Comparison of ENCODE assay signal across 27 cellular contexts in genomic region chr6:24401458-24401857, GRCh38. TPM values are rescaled to one million over a fixed set of nuclear protein-coding genes. Genes with fewer than 3 reads are reported as not detected.
DNase-seq lines count a peak whose midpoint lies in the region; ATAC-seq and TF ChIP-seq lines count a peak whose summit lies in the region.
"Had no signal": no experiment of that assay in that cellular context is flagged by ENCODE, and none has a peak within 500 bp of the region (broad histone marks: within the 10 kb centered on the region; RNA-seq: fewer than 3 reads in every experiment).

No MANE protein-coding gene starts in this region.

- peaks cover 35% of the 10 kb centered on the region for H3K27me3 Mint-ChIP-seq in nephron (ENCODE audit: low read depth)

- no peak for ATAC-seq in DND-41 (ENCODE audit: insufficient read depth, low read depth)
- no peak for ATAC-seq in GM21390 (IDR thresholded peaks at IDR 0.05; ENCODE audit: unreplicated experiment)
- ATAC-seq: HCT116; Panc1; stimulated activated naive CD8-positive, alpha-beta T cell treated with anti-CD3 and anti-CD28 coated beads, Interleukin-15, amount 100 ng/mL, for 72 hours had no signal

- H3K4me3 Mint-ChIP-seq in nephron = peak overlapping the region in 2 of 3 experiments; percentile 8 to 94

- no peaks in the 10 kb centered on the region for H3K27me3 ChIP-seq in DND-41 (ENCODE audit: insufficient read depth, low read length, poor library complexity)
- no peaks in the 10 kb centered on the region for H3K27me3 ChIP-seq in HUES64 (ENCODE audit: insufficient read depth, low read length)
- H3K27me3 ChIP-seq in sigmoid colon = peaks cover 0 to 14% (median 0%) of the 10 kb centered on the region in 3 donors
- H3K27me3 ChIP-seq: BE2C had no signal

- intact Hi-C loops in sigmoid colon (cut with DNase I) = no loop called here

- peak overlapping the region; percentile 96; the same call in 1 of the 2 replicates for H2AFZ ChIP-seq in DND-41 (ENCODE audit: low read depth, low read length)

- H3K36me3 ChIP-seq in DND-41 (ENCODE audit: insufficient read depth, low read length) = peaks cover 15% of the 10 kb centered on the region
- H3K36me3 ChIP-seq in HUES64 (ENCODE audit: insufficient read depth, low read length) = peaks cover 20% of the 10 kb centered on the region
- H3K36me3 ChIP-seq in sigmoid colon = peaks cover 0 to 13% (median 2%) of the 10 kb centered on the region in 4 donors
- H3K36me3 ChIP-seq: neutrophil had no signal

- 34% methylated on average over 4 of the region's 4 CpGs for WGBS in HUES64
- WGBS in sigmoid colon, 2 donors = 87 to 90% methylated on average over 4 of the region's 4 CpGs

- peaks cover 24% of the 10 kb centered on the region for H3K4me1 Mint-ChIP-seq in nephron

- H4K20me1 ChIP-seq in DND-41 (ENCODE audit: insufficient read depth, low read length) = no peaks in the 10 kb centered on the region

- H3K9me3 ChIP-seq in DND-41 (ENCODE audit: insufficient read depth, low read length, severe bottlenecking) (peaks cover 5% of the 10 kb centered on the region), HUES64 (ENCODE audit: insufficient read depth, low read depth, low read length) (peaks cover 10% of the 10 kb centered on the region), sigmoid colon (peaks cover 0 to 3% (median 0%) of the 10 kb centered on the region in 4 donors)
- H3K9me3 ChIP-seq: neutrophil had no signal

- no peak overlapping the region for H3K9ac ChIP-seq in DND-41 (ENCODE audit: low read depth, low read length)
- peak overlapping the region; percentile 76 for H3K9ac ChIP-seq in HUES64 (ENCODE audit: low read depth, low read length)

- TF ChIP-seq CTCF in DND-41 (IDR thresholded peaks at IDR 0.05; ENCODE audit: borderline replicate concordance, extremely low read depth, low read length, poor library complexity, severe bottlenecking) (no peak), nephron (IDR thresholded peaks at IDR 0.05; ENCODE audit: unreplicated experiment in 3 of 3) (no peak), sigmoid colon (IDR thresholded peaks at IDR 0.05) (no peak)

- peaks cover 28% of the 10 kb centered on the region for H3K79me2 ChIP-seq in DND-41 (ENCODE audit: insufficient read depth, low read length)

- TF ChIP-seq EP300 in sigmoid colon (IDR thresholded peaks at IDR 0.05) = no peak

- H3K27ac Mint-ChIP-seq in nephron = peak overlapping the region in 1 of 3 experiments; percentile 96
- H3K27ac Mint-ChIP-seq: activated CD4-positive, alpha-beta T cell treated with anti-CD3 and anti-CD28 coated beads, Interleukin-2, amount 10 ng/mL, durations not matched to agents 7 days and 5 days; stimulated activated naive CD8-positive, alpha-beta T cell treated with anti-CD3 and anti-CD28 coated beads, Interleukin-15, amount 100 ng/mL, for 72 hours had no signal

- no peak overlapping the region for H3K4me3 ChIP-seq in DND-41 (ENCODE audit: low read depth in 1 of 2, low read length in 2 of 2)
- H3K4me3 ChIP-seq in HUES64 (ENCODE audit: low read length) = peak overlapping the region; percentile 85; the same call in 1 of the 2 replicates
- H3K4me3 ChIP-seq in sigmoid colon = no peak overlapping the region
- H3K4me3 ChIP-seq: lung, skin epidermis had no signal

- no peak overlapping the region for H3K4me2 ChIP-seq in DND-41 (ENCODE audit: insufficient read depth, low read length)

- H3K9me3 Mint-ChIP-seq in nephron = no peaks in the 10 kb centered on the region

- H3K36me3 Mint-ChIP-seq in nephron (ENCODE audit: low read depth) = peaks cover 15% of the 10 kb centered on the region

- no peak overlapping the region for H3K27ac ChIP-seq in DND-41 (ENCODE audit: low read length)
- peak overlapping the region; percentile 95 for H3K27ac ChIP-seq in HUES64 (ENCODE audit: low read depth, low read length)
- peak overlapping the region; percentile 56 for H3K27ac ChIP-seq in epithelial cell of prostate
- H3K27ac ChIP-seq in sigmoid colon = no peak overlapping the region
- H3K27ac ChIP-seq: neutrophil, skin epidermis had no signal

- TF ChIP-seq POLR2A in sigmoid colon (IDR thresholded peaks at IDR 0.05) = no peak

- H3K4me1 ChIP-seq in DND-41 (ENCODE audit: insufficient read depth, low read length) (peaks cover 33% of the 10 kb centered on the region), HUES64 (ENCODE audit: insufficient read depth, low read length) (peaks cover 34% of the 10 kb centered on the region), sigmoid colon (peaks cover 0 to 17% (median 12%) of the 10 kb centered on the region in 4 donors)

- DNase-seq in DND-41 = no peak
- no peak for DNase-seq in epithelial cell of prostate (ENCODE audit: low read depth, low spot score)
- no peak for DNase-seq in sigmoid colon
- no peak for DNase-seq in H4 (ENCODE audit: low spot score)
- DNase-seq in activated CD8-positive, alpha-beta memory T cell treated with anti-CD3 and anti-CD28 coated beads, Interleukin-2, amount 50 U/mL, for 48 hours = no peak
- DNase-seq: activated CD4-positive, alpha-beta T cell treated with anti-CD3 and anti-CD28 coated beads, Interleukin-2, amount 10 ng/mL, durations not matched to agents 7 days and 5 days; activated naive CD4-positive, alpha-beta T cell; activated T-cell treated with anti-CD3 and anti-CD28 coated beads, Interleukin-2, amount 50 U/mL, for 48 hours; BE2C; DMS153; NCI-H1048; NCI-H187 treated with DMSO at 0.1 percent for 48 hours; SIG-M5; stimulated activated CD8-positive, alpha-beta memory T cell treated with anti-CD3 and anti-CD28 coated beads, Interleukin-4, amount 100 ng/mL, for 48 hours; stimulated activated naive CD8-positive, alpha-beta T cell treated with anti-CD3 and anti-CD28 coated beads, Interleukin-15, amount 100 ng/mL, for 72 hours; SW 1271; T-helper 9 cell had no signal

RNA-seq across cellular contexts. Expression of gene MRS2, which starts 1.3 kb away (rescaled TPM):
- polyA plus RNA-seq in HUES64 (2013, experiment 1 of 2) = 48.5 TPM
- polyA plus RNA-seq in HUES64 (2013, experiment 2 of 2) = 48.2 TPM
- total RNA-seq in sigmoid colon = 10 to 100 TPM; 21.4 to 33.5 (median 27.0) TPM
- polyA plus RNA-seq in sigmoid colon = 10 to 100 TPM in 2 of 3 donors, 1 to 10 TPM in 1; 9.0 to 20.1 (median 18.3) TPM
- total RNA-seq in H4 (2014; rRNA removed; shearing (Covaris generic)) = 37.4 and 38.5 TPM in 2 replicates

RNA-seq across cellular contexts. Expression of gene DCDC2, which starts 43.6 kb away (rescaled TPM):
- polyA plus RNA-seq in HUES64 (2013, experiment 1 of 2) = 0.30 TPM
- 0.25 TPM for polyA plus RNA-seq in HUES64 (2013, experiment 2 of 2)
- total RNA-seq in sigmoid colon = under 1 TPM in 1 of 4 donors, not detected in 3; under 0.01 TPM
- 1 to 10 TPM in 1 of 3 donors, under 1 TPM in 2; 0.46 to 1.6 (median 0.60) TPM for polyA plus RNA-seq in sigmoid colon
- 0.02 TPM in 1 of 2 replicates, not detected in the other for total RNA-seq in H4 (2014; rRNA removed; shearing (Covaris generic))
- total RNA-seq: activated CD4-positive, alpha-beta T cell treated with anti-CD3 and anti-CD28 coated beads, Interleukin-2, amount 10 ng/mL, durations not matched to agents 7 days and 5 days; endothelial cell of umbilical vein; pulmonary artery endothelial cell had no signal
- polyA plus RNA-seq: endothelial cell of umbilical vein had no signal

Comparison
In these comparisons a context has a peak if more than half of its experiments do, and no peak if none do; other contexts are left out.
1. H3K27ac ChIP-seq: peak in HUES64 (single experiment) and epithelial cell of prostate (single experiment); none in DND-41 (single experiment) and sigmoid colon (0 of 4).